13 cellular contexts compared by ENCODE assay signal in genomic region chr19:45512881-45513483, GRCh38. TPM values are rescaled to one million over a fixed set of nuclear protein-coding genes. Genes with fewer than 3 reads are reported as not detected.
DNase-seq lines count a peak whose midpoint lies in the region; ATAC-seq, FAIRE-seq and TF ChIP-seq lines count a peak whose summit lies in the region.
"Had no signal": no experiment of that assay in that cellular context is flagged by ENCODE, and none has a peak within 500 bp of the region (broad histone marks: within the 10 kb centered on the region; RNA-seq: fewer than 3 reads in every experiment).

No MANE protein-coding gene starts in this region.

- in situ Hi-C loops in HepG2 (cut with HindIII; ENCODE audit: extremely low pct_ligation_motif_present, low pct_unique_long_range_greater_than_20kb): no loop called here

- H3K9me3 ChIP-seq in HepG2 (ENCODE audit: low read length): no peaks in the 10 kb centered on the region
- H3K9me3 ChIP-seq in right lobe of liver: no peaks in the 10 kb centered on the region
- H3K9me3 ChIP-seq in mesenchymal stem cell (ENCODE audit: control insufficient read depth, low read length): no peaks in the 10 kb centered on the region
- H3K9me3 ChIP-seq: adrenal gland, upper lobe of left lung had no signal

- peaks cover 5% of the 10 kb centered on the region for H3K79me1 ChIP-seq in mesenchymal stem cell (replicated peaks; ENCODE audit: low read length, poor library complexity, severe bottlenecking)

- H3K27ac ChIP-seq in HepG2 (ENCODE audit: extremely low read length, insufficient read depth, low read length): no peak overlapping the region
- no peak overlapping the region for H3K27ac ChIP-seq in right lobe of liver
- H3K27ac ChIP-seq in mesenchymal stem cell (ENCODE audit: low read length, poor library complexity, severe bottlenecking): no peak overlapping the region

- H3K4me3 ChIP-seq in HepG2 (replicated peaks in 1 of 3; ENCODE audit: insufficient read depth in 1 of 3, low read depth in 2 of 3, low read length in 3 of 3) (no peak overlapping the region), right lobe of liver (no peak overlapping the region), mesenchymal stem cell (ENCODE audit: insufficient read depth in 1 of 2, low read depth in 1 of 2, low read length in 2 of 2) (no peak overlapping the region), H7 (ENCODE audit: insufficient read depth, low read depth, low read length) (no peak overlapping the region)
- H3K4me3 ChIP-seq: adrenal gland, coronary artery, upper lobe of left lung had no signal

- BruUV-seq in HepG2 (replicated peaks; lab: Mats Ljungman, UMichigan): no TSS peak

- peaks cover 10% of the 10 kb centered on the region for H4K20me1 ChIP-seq in HepG2 (ENCODE audit: insufficient read depth, low read length)

- TF ChIP-seq EP300 in HepG2 (IDR thresholded peaks at IDR 0.05; ENCODE audit: low read depth in 2 of 2, low read length in 2 of 2) (no peak), HepG2 (CRISPR knock-in tag; IDR thresholded peaks at IDR 0.05; ENCODE audit: borderline replicate concordance) (no peak)

- H3K14ac ChIP-seq in mesenchymal stem cell (ENCODE audit: low read length in 2 of 2): no peak overlapping the region

- no peak for FAIRE-seq in HepG2 (lab: Jason Lieb, UNC)

- CTCF ChIA-PET in HepG2 (lab: Yijun Ruan, JAX; ENCODE audit: low intra/inter-chr PET ratio, low total read pairs): no interaction called here
- CTCF ChIA-PET in activated CD8-positive, alpha-beta T cell treated with anti-CD3 and anti-CD28 coated beads, Interleukin-2, amount 10 ng/mL, durations not matched to agents 7 days and 5 days (lab: Charles Lee): interaction anchor here (1.4 to 1.9 kb wide), 2 partner anchors 45 to 129 kb away, joined by 4 to 8 read pairs; no protein-coding TSS in a partner anchor

- H3K23ac ChIP-seq in mesenchymal stem cell (ENCODE audit: low read length in 2 of 2): no peak overlapping the region

- TF ChIP-seq RAD21 in HepG2 (CRISPR knock-in tag; IDR thresholded peaks at IDR 0.05): no peak

- TF ChIP-seq CTCF in HepG2 (CRISPR knock-in tag; IDR thresholded peaks at IDR 0.05) (no peak), right lobe of liver (IDR thresholded peaks at IDR 0.05) (no peak)

- H2BK5ac ChIP-seq in mesenchymal stem cell (ENCODE audit: low read depth, low read length, poor library complexity, severe bottlenecking): no peak overlapping the region

- no peak overlapping the region for H2BK120ac ChIP-seq in mesenchymal stem cell (ENCODE audit: low read depth, low read length)

- DNase-seq in HepG2 (ENCODE audit: low spot score) (no peak), right lobe of liver (no peak), mesenchymal stem cell (no peak), H7 (no peak), T1000 (lab: John Stamatoyannopoulos, UW) (no peak)
- DNase-seq in activated CD8-positive, alpha-beta T cell treated with anti-CD3 and anti-CD28 coated beads, Interleukin-2, amount 10 ng/mL, durations not matched to agents 7 days and 5 days: no peak
- DNase-seq in stimulated activated CD4-positive, alpha-beta T cell treated with anti-CD3 and anti-CD28 coated beads, Interleukin-2, amount 100 ng/mL, for 48 hours: no peak
- DNase-seq: adrenal gland, EL, NCI-H510A, upper lobe of left lung had no signal

- peaks cover 5 to 13% of the 10 kb centered on the region in 2 experiments; a peak in 3 of 5 replicates for H3K36me3 ChIP-seq in HepG2 (replicated peaks in 1 of 2; ENCODE audit: control insufficient read depth in 1 of 2, insufficient read depth in 2 of 2, low read length in 2 of 2)
- peaks cover 0 to 2% (median 0%) of the 10 kb centered on the region in 4 donors for H3K36me3 ChIP-seq in right lobe of liver
- peaks cover 2 to 38% of the 10 kb centered on the region in 2 experiments for H3K36me3 ChIP-seq in mesenchymal stem cell (ENCODE audit: control insufficient read depth in 1 of 2, insufficient read depth in 2 of 2, low read depth in 1 of 2, low read length in 2 of 2)
- H3K36me3 ChIP-seq in H7 (replicated peaks; ENCODE audit: control insufficient read depth, insufficient read depth, low read length): peaks cover 10% of the 10 kb centered on the region

- POLR2A ChIA-PET in HepG2 (lab: Yijun Ruan, JAX): no interaction called here
- POLR2A ChIA-PET in activated CD8-positive, alpha-beta T cell treated with anti-CD3 and anti-CD28 coated beads, Interleukin-2, amount 10 ng/mL, durations not matched to agents 7 days and 5 days (lab: Charles Lee): interaction anchor here (1.2 kb wide), 1 partner anchor 129 kb away, joined by 3 read pairs; no protein-coding TSS in a partner anchor

- H3K27me3 ChIP-seq in HepG2 (ENCODE audit: control insufficient read depth in 1 of 2, insufficient read depth in 2 of 2, low read length in 2 of 2) (no peaks in the 10 kb centered on the region; a peak in 1 of 5 replicates), right lobe of liver (no peaks in the 10 kb centered on the region), mesenchymal stem cell (ENCODE audit: control insufficient read depth in 1 of 2, insufficient read depth in 1 of 2, low read length in 2 of 2) (no peaks in the 10 kb centered on the region), H7 (ENCODE audit: control insufficient read depth, insufficient read depth, low read length) (no peaks in the 10 kb centered on the region)
- H3K27me3 ChIP-seq: adrenal gland, upper lobe of left lung had no signal

- ATAC-seq in HepG2: no peak
- no peak for ATAC-seq in right lobe of liver
- no peak for ATAC-seq in activated CD8-positive, alpha-beta T cell treated with anti-CD3 and anti-CD28 coated beads, Interleukin-2, amount 10 ng/mL, durations not matched to agents 7 days and 5 days
- no peak for ATAC-seq in esophagus mucosa

- no peak overlapping the region for H3K4ac ChIP-seq in mesenchymal stem cell (ENCODE audit: low read depth in 1 of 2, low read length in 2 of 2)

- H2AFZ ChIP-seq in HepG2 (ENCODE audit: low read length) (no peak overlapping the region), mesenchymal stem cell (ENCODE audit: low read depth, low read length) (no peak overlapping the region)

- no peak overlapping the region for H4K91ac ChIP-seq in mesenchymal stem cell (ENCODE audit: low read length)

- no peak overlapping the region for H2BK15ac ChIP-seq in mesenchymal stem cell (ENCODE audit: low read depth, poor library complexity, severe bottlenecking)

- no peak overlapping the region for H3K18ac ChIP-seq in mesenchymal stem cell (ENCODE audit: low read depth in 1 of 2, low read length in 2 of 2)

- H3K4me1 Mint-ChIP-seq in activated CD8-positive, alpha-beta T cell treated with anti-CD3 and anti-CD28 coated beads, Interleukin-2, amount 10 ng/mL, durations not matched to agents 7 days and 5 days (ENCODE audit: low read depth): peaks cover 78% of the 10 kb centered on the region

- intact Hi-C loops in HepG2 (cut with micrococcal nuclease; ENCODE audit: unreplicated experiment) (no loop called here), right lobe of liver (cut with DNase I) (no loop called here)

- H3K9ac ChIP-seq in HepG2 (ENCODE audit: insufficient read depth, low read depth, low read length) (no peak overlapping the region), mesenchymal stem cell (ENCODE audit: low read length) (no peak overlapping the region)

- H3K27me3 Mint-ChIP-seq in activated CD8-positive, alpha-beta T cell treated with anti-CD3 and anti-CD28 coated beads, Interleukin-2, amount 10 ng/mL, durations not matched to agents 7 days and 5 days (ENCODE audit: low read depth): no peaks in the 10 kb centered on the region

- no peak overlapping the region for H2AK5ac ChIP-seq in mesenchymal stem cell (ENCODE audit: low read length, severe bottlenecking)

- no peak overlapping the region for H2BK12ac ChIP-seq in mesenchymal stem cell (ENCODE audit: low read length in 2 of 2)

- peaks cover 52% of the 10 kb centered on the region for H3K36me3 Mint-ChIP-seq in activated CD8-positive, alpha-beta T cell treated with anti-CD3 and anti-CD28 coated beads, Interleukin-2, amount 10 ng/mL, durations not matched to agents 7 days and 5 days (ENCODE audit: low read depth)

- WGBS in HepG2 (ENCODE audit: low lambda C conversion rate): 92% methylated on average over 6 of the region's 6 CpGs
- 88% methylated on average over 3 of the region's 6 CpGs for WGBS in right lobe of liver (ENCODE audit: insufficient coverage, low coverage, low lambda C conversion rate, missing lambda C conversion rate)
- 93% methylated on average over 6 of the region's 6 CpGs for WGBS in mesenchymal stem cell

- H3K4me1 ChIP-seq in HepG2 (ENCODE audit: insufficient read depth, low read length): peaks cover 82% of the 10 kb centered on the region
- H3K4me1 ChIP-seq in right lobe of liver: peaks cover 0 to 36% (median 10%) of the 10 kb centered on the region in 4 donors
- peaks cover 19% of the 10 kb centered on the region for H3K4me1 ChIP-seq in mesenchymal stem cell (ENCODE audit: control insufficient read depth, insufficient read depth, low read depth, low read length)

- peaks cover 58% of the 10 kb centered on the region for H3K79me2 ChIP-seq in HepG2 (ENCODE audit: insufficient read depth, low read length)

- peak overlapping the region; percentile 78 for H3K27ac Mint-ChIP-seq in activated CD8-positive, alpha-beta T cell treated with anti-CD3 and anti-CD28 coated beads, Interleukin-2, amount 10 ng/mL, durations not matched to agents 7 days and 5 days

- H3K4me2 ChIP-seq in HepG2 (ENCODE audit: low read depth, low read length) (no peak overlapping the region), mesenchymal stem cell (ENCODE audit: low read length, poor library complexity, severe bottlenecking) (no peak overlapping the region)

- peak overlapping the region; percentile 55 for H4K8ac ChIP-seq in mesenchymal stem cell (ENCODE audit: low read length)

- no peaks in the 10 kb centered on the region for H3K9me3 Mint-ChIP-seq in activated CD8-positive, alpha-beta T cell treated with anti-CD3 and anti-CD28 coated beads, Interleukin-2, amount 10 ng/mL, durations not matched to agents 7 days and 5 days (ENCODE audit: insufficient read depth)

- H3K4me3 Mint-ChIP-seq in activated CD8-positive, alpha-beta T cell treated with anti-CD3 and anti-CD28 coated beads, Interleukin-2, amount 10 ng/mL, durations not matched to agents 7 days and 5 days: no peak overlapping the region

- TF ChIP-seq POLR2A in HepG2 (IDR thresholded peaks at IDR 0.05; ENCODE audit: insufficient read depth in 1 of 2, low read depth in 2 of 2, low read length in 2 of 2) (no peak), right lobe of liver (IDR thresholded peaks at IDR 0.05) (no peak)

RNA-seq across cellular contexts. Expression of gene VASP, which starts 5.7 kb away (rescaled TPM):
- 64.6 and 67.1 TPM in 2 replicates for total RNA-seq in HepG2 (2016; rRNA removed; fragmentation: Illumina TruSeq; extraction: Trizol)
- 22.8 and 24.0 TPM in 2 replicates for total RNA-seq in HepG2 (2016; cell fraction: cytosol; rRNA removed; fragmentation: Illumina TruSeq; extraction: Trizol; ENCODE audit: low read depth)
- total RNA-seq in HepG2 (2016; cell fraction: insoluble cytoplasmic fraction; rRNA removed; fragmentation: Illumina TruSeq; extraction: Trizol): 60.7 and 68.5 TPM in 2 replicates
- 55.3 and 59.3 TPM in 2 replicates for total RNA-seq in HepG2 (2016; cell fraction: membrane; rRNA removed; fragmentation: Illumina TruSeq; extraction: Trizol)
- 38.8 and 40.6 TPM in 2 replicates for total RNA-seq in HepG2 (2016; cell fraction: nucleus; rRNA removed; fragmentation: Illumina TruSeq; extraction: Trizol)
- 41.8 and 49.1 TPM in 2 replicates for polyA plus RNA-seq in HepG2 (2011; rRNA removed)
- 29.9 and 46.4 TPM in 2 replicates for polyA plus RNA-seq in HepG2 (2011; cell fraction: cytosol; rRNA removed)
- polyA plus RNA-seq in HepG2 (2011; cell fraction: nucleus; rRNA removed): 78.2 and 83.1 TPM in 2 replicates
- polyA plus RNA-seq in HepG2 (2012): 30.9 and 35.9 TPM in 2 replicates
- polyA plus RNA-seq in HepG2 (2016; cell fraction: cytosol; fragmentation: Illumina TruSeq; extraction: Trizol; ENCODE audit: low read depth): 20.6 and 22.3 TPM in 2 replicates
- polyA plus RNA-seq in HepG2 (2016; cell fraction: insoluble cytoplasmic fraction; fragmentation: Illumina TruSeq; extraction: Trizol; ENCODE audit: low read depth): 75.4 and 76.4 TPM in 2 replicates
- polyA plus RNA-seq in HepG2 (2016; cell fraction: membrane; fragmentation: Illumina TruSeq; extraction: Trizol; ENCODE audit: low read depth): 40.8 and 44.1 TPM in 2 replicates
- 70.9 and 74.4 TPM in 2 replicates for polyA plus RNA-seq in HepG2 (2016; cell fraction: nucleus; fragmentation: Illumina TruSeq; extraction: Trizol; ENCODE audit: insufficient read depth, low read depth)
- polyA minus RNA-seq in HepG2 (2011; rRNA and poly(A)+ RNA removed; ENCODE audit: low replicate concordance): 38.0 and 110 TPM in 2 replicates
- polyA minus RNA-seq in HepG2 (2011; cell fraction: cytosol; rRNA and poly(A)+ RNA removed): 36.7 and 47.2 TPM in 2 replicates
- 31.7 and 50.2 TPM in 2 replicates for polyA minus RNA-seq in HepG2 (2011; cell fraction: nucleus; rRNA and poly(A)+ RNA removed)
- 10 to 100 TPM; 19.4 to 64.1 (median 30.6) TPM for total RNA-seq in right lobe of liver
- total RNA-seq in activated CD8-positive, alpha-beta T cell treated with anti-CD3 and anti-CD28 coated beads, Interleukin-2, amount 10 ng/mL, durations not matched to agents 7 days and 5 days: 100 to 1,000 TPM; 215 to 222 TPM
- polyA plus RNA-seq in mesenchymal stem cell (2013, experiment 1 of 2): 106 TPM
- polyA plus RNA-seq in mesenchymal stem cell (2013, experiment 2 of 2): 104 TPM
- total RNA-seq in H7 (2014; rRNA removed; shearing (Covaris generic)): 103 and 130 TPM in 2 replicates
- total RNA-seq in esophagus mucosa: 48.8 TPM

RNA-seq across cellular contexts. Expression of gene PPM1N, which starts 14.7 kb away (rescaled TPM):
- total RNA-seq in HepG2 (2016; rRNA removed; fragmentation: Illumina TruSeq; extraction: Trizol) (0.31 and 0.67 TPM in 2 replicates), right lobe of liver (1 to 10 TPM in 2 of 6 experiments, under 1 TPM in 3, not detected in 1; 0.32 to 2.0 (median 0.51) TPM), esophagus mucosa (2.4 TPM)
- total RNA-seq in HepG2 (2016; cell fraction: cytosol; rRNA removed; fragmentation: Illumina TruSeq; extraction: Trizol; ENCODE audit: low read depth): 0.53 and 0.71 TPM in 2 replicates
- total RNA-seq in HepG2 (2016; cell fraction: insoluble cytoplasmic fraction; rRNA removed; fragmentation: Illumina TruSeq; extraction: Trizol): 0.48 and 0.91 TPM in 2 replicates
- 0.72 and 1.2 TPM in 2 replicates for total RNA-seq in HepG2 (2016; cell fraction: membrane; rRNA removed; fragmentation: Illumina TruSeq; extraction: Trizol)
- not detected in 2 replicates for total RNA-seq in HepG2 (2016; cell fraction: nucleus; rRNA removed; fragmentation: Illumina TruSeq; extraction: Trizol)
- polyA plus RNA-seq in HepG2 (2011; rRNA removed): 1.3 and 1.8 TPM in 2 replicates
- 2.6 TPM in 2 replicates for polyA plus RNA-seq in HepG2 (2011; cell fraction: cytosol; rRNA removed)
- polyA plus RNA-seq in HepG2 (2011; cell fraction: nucleus; rRNA removed): 1.1 and 2.1 TPM in 2 replicates
- polyA plus RNA-seq in HepG2 (2012): 1.4 and 1.9 TPM in 2 replicates
- 0.86 and 1.5 TPM in 2 replicates for polyA plus RNA-seq in HepG2 (2016; cell fraction: cytosol; fragmentation: Illumina TruSeq; extraction: Trizol; ENCODE audit: low read depth)
- polyA plus RNA-seq in HepG2 (2016; cell fraction: insoluble cytoplasmic fraction; fragmentation: Illumina TruSeq; extraction: Trizol; ENCODE audit: low read depth): 0.76 TPM in 1 of 2 replicates, not detected in the other
- polyA plus RNA-seq in HepG2 (2016; cell fraction: membrane; fragmentation: Illumina TruSeq; extraction: Trizol; ENCODE audit: low read depth): 0.77 and 1.1 TPM in 2 replicates
- 1.2 TPM in 1 of 2 replicates, not detected in the other for polyA plus RNA-seq in HepG2 (2016; cell fraction: nucleus; fragmentation: Illumina TruSeq; extraction: Trizol; ENCODE audit: insufficient read depth, low read depth)
- polyA minus RNA-seq in HepG2 (2011; rRNA and poly(A)+ RNA removed; ENCODE audit: low replicate concordance): 0.23 TPM in 1 of 2 replicates, not detected in the other
- polyA minus RNA-seq in HepG2 (2011; cell fraction: cytosol; rRNA and poly(A)+ RNA removed): not detected in 2 replicates
- polyA minus RNA-seq in HepG2 (2011; cell fraction: nucleus; rRNA and poly(A)+ RNA removed): 0.50 TPM in 1 of 2 replicates, not detected in the other
- 1 to 10 TPM; 1.6 to 3.2 TPM for total RNA-seq in activated CD8-positive, alpha-beta T cell treated with anti-CD3 and anti-CD28 coated beads, Interleukin-2, amount 10 ng/mL, durations not matched to agents 7 days and 5 days
- 2.3 TPM for polyA plus RNA-seq in mesenchymal stem cell (2013, experiment 1 of 2)
- polyA plus RNA-seq in mesenchymal stem cell (2013, experiment 2 of 2): 2.1 TPM
- total RNA-seq in H7 (2014; rRNA removed; shearing (Covaris generic)): 4.0 and 9.2 TPM in 2 replicates

RNA-seq across cellular contexts. Expression of gene RTN2, which starts 16.1 kb away (rescaled TPM):
- total RNA-seq in HepG2 (2016; rRNA removed; fragmentation: Illumina TruSeq; extraction: Trizol): 2.1 and 2.9 TPM in 2 replicates
- total RNA-seq in HepG2 (2016; cell fraction: cytosol; rRNA removed; fragmentation: Illumina TruSeq; extraction: Trizol; ENCODE audit: low read depth): 5.1 and 6.2 TPM in 2 replicates
- total RNA-seq in HepG2 (2016; cell fraction: insoluble cytoplasmic fraction; rRNA removed; fragmentation: Illumina TruSeq; extraction: Trizol): 2.0 and 3.5 TPM in 2 replicates
- total RNA-seq in HepG2 (2016; cell fraction: membrane; rRNA removed; fragmentation: Illumina TruSeq; extraction: Trizol): 6.2 and 8.3 TPM in 2 replicates
- 2.3 and 2.8 TPM in 2 replicates for total RNA-seq in HepG2 (2016; cell fraction: nucleus; rRNA removed; fragmentation: Illumina TruSeq; extraction: Trizol)
- 17.1 and 18.0 TPM in 2 replicates for polyA plus RNA-seq in HepG2 (2011; rRNA removed)
- polyA plus RNA-seq in HepG2 (2011; cell fraction: cytosol; rRNA removed): 13.2 and 17.0 TPM in 2 replicates
- polyA plus RNA-seq in HepG2 (2011; cell fraction: nucleus; rRNA removed): 12.6 and 14.7 TPM in 2 replicates
- 11.2 and 15.2 TPM in 2 replicates for polyA plus RNA-seq in HepG2 (2012)
- 8.6 and 9.5 TPM in 2 replicates for polyA plus RNA-seq in HepG2 (2016; cell fraction: cytosol; fragmentation: Illumina TruSeq; extraction: Trizol; ENCODE audit: low read depth)
- 3.9 and 4.7 TPM in 2 replicates for polyA plus RNA-seq in HepG2 (2016; cell fraction: insoluble cytoplasmic fraction; fragmentation: Illumina TruSeq; extraction: Trizol; ENCODE audit: low read depth)
- polyA plus RNA-seq in HepG2 (2016; cell fraction: membrane; fragmentation: Illumina TruSeq; extraction: Trizol; ENCODE audit: low read depth): 9.5 and 9.7 TPM in 2 replicates
- polyA plus RNA-seq in HepG2 (2016; cell fraction: nucleus; fragmentation: Illumina TruSeq; extraction: Trizol; ENCODE audit: insufficient read depth, low read depth): 11.0 and 11.5 TPM in 2 replicates
- polyA minus RNA-seq in HepG2 (2011; rRNA and poly(A)+ RNA removed; ENCODE audit: low replicate concordance): 6.0 and 30.0 TPM in 2 replicates
- 7.6 and 8.3 TPM in 2 replicates for polyA minus RNA-seq in HepG2 (2011; cell fraction: cytosol; rRNA and poly(A)+ RNA removed)
- 7.1 and 7.6 TPM in 2 replicates for polyA minus RNA-seq in HepG2 (2011; cell fraction: nucleus; rRNA and poly(A)+ RNA removed)
- 1 to 10 TPM; 1.5 to 7.2 (median 2.9) TPM for total RNA-seq in right lobe of liver
- 1 to 10 TPM; 2.0 to 3.4 TPM for total RNA-seq in activated CD8-positive, alpha-beta T cell treated with anti-CD3 and anti-CD28 coated beads, Interleukin-2, amount 10 ng/mL, durations not matched to agents 7 days and 5 days
- 30.0 TPM for polyA plus RNA-seq in mesenchymal stem cell (2013, experiment 1 of 2)
- polyA plus RNA-seq in mesenchymal stem cell (2013, experiment 2 of 2): 31.0 TPM
- 16.3 and 17.5 TPM in 2 replicates for total RNA-seq in H7 (2014; rRNA removed; shearing (Covaris generic))
- total RNA-seq in esophagus mucosa: 1.4 TPM

RNA-seq across cellular contexts. Expression of gene FOSB, which starts 45.2 kb away (rescaled TPM):
- total RNA-seq in HepG2 (2016; rRNA removed; fragmentation: Illumina TruSeq; extraction: Trizol): 0.21 and 6.0 TPM in 2 replicates
- total RNA-seq in HepG2 (2016; cell fraction: cytosol; rRNA removed; fragmentation: Illumina TruSeq; extraction: Trizol; ENCODE audit: low read depth): 0.79 and 0.91 TPM in 2 replicates
- 0.37 and 5.7 TPM in 2 replicates for total RNA-seq in HepG2 (2016; cell fraction: insoluble cytoplasmic fraction; rRNA removed; fragmentation: Illumina TruSeq; extraction: Trizol)
- total RNA-seq in HepG2 (2016; cell fraction: membrane; rRNA removed; fragmentation: Illumina TruSeq; extraction: Trizol): 0.93 and 1.2 TPM in 2 replicates
- total RNA-seq in HepG2 (2016; cell fraction: nucleus; rRNA removed; fragmentation: Illumina TruSeq; extraction: Trizol): 17.8 and 18.2 TPM in 2 replicates
- polyA plus RNA-seq in HepG2 (2011; rRNA removed): 2.8 TPM in 2 replicates
- 0.67 and 0.69 TPM in 2 replicates for polyA plus RNA-seq in HepG2 (2011; cell fraction: cytosol; rRNA removed)
- polyA plus RNA-seq in HepG2 (2011; cell fraction: nucleus; rRNA removed): 23.1 and 35.9 TPM in 2 replicates
- 0.51 and 1.1 TPM in 2 replicates for polyA plus RNA-seq in HepG2 (2012)
- polyA plus RNA-seq in HepG2 (2016; cell fraction: cytosol; fragmentation: Illumina TruSeq; extraction: Trizol; ENCODE audit: low read depth): not detected in 2 replicates
- polyA plus RNA-seq in HepG2 (2016; cell fraction: insoluble cytoplasmic fraction; fragmentation: Illumina TruSeq; extraction: Trizol; ENCODE audit: low read depth): 0.35 and 0.74 TPM in 2 replicates
- 0.17 and 0.41 TPM in 2 replicates for polyA plus RNA-seq in HepG2 (2016; cell fraction: membrane; fragmentation: Illumina TruSeq; extraction: Trizol; ENCODE audit: low read depth)
- 17.9 and 36.0 TPM in 2 replicates for polyA plus RNA-seq in HepG2 (2016; cell fraction: nucleus; fragmentation: Illumina TruSeq; extraction: Trizol; ENCODE audit: insufficient read depth, low read depth)
- 16.2 and 24.3 TPM in 2 replicates for polyA minus RNA-seq in HepG2 (2011; rRNA and poly(A)+ RNA removed; ENCODE audit: low replicate concordance)
- polyA minus RNA-seq in HepG2 (2011; cell fraction: cytosol; rRNA and poly(A)+ RNA removed): 1.5 and 2.2 TPM in 2 replicates
- polyA minus RNA-seq in HepG2 (2011; cell fraction: nucleus; rRNA and poly(A)+ RNA removed): 32.3 and 48.2 TPM in 2 replicates
- 1 to 10 TPM in 1 of 6 experiments, under 1 TPM in 5; 0.19 to 1.2 (median 0.44) TPM for total RNA-seq in right lobe of liver
- 100 to 1,000 TPM; 154 to 172 TPM for total RNA-seq in activated CD8-positive, alpha-beta T cell treated with anti-CD3 and anti-CD28 coated beads, Interleukin-2, amount 10 ng/mL, durations not matched to agents 7 days and 5 days
- 167 TPM for polyA plus RNA-seq in mesenchymal stem cell (2013, experiment 1 of 2)
- polyA plus RNA-seq in mesenchymal stem cell (2013, experiment 2 of 2): 130 TPM
- total RNA-seq in H7 (2014; rRNA removed; shearing (Covaris generic)): 1.6 and 10.3 TPM in 2 replicates
- 2.5 TPM for total RNA-seq in esophagus mucosa
